Comparison of ENCODE assay signal across 19 cellular contexts in the genomic region with DNA sequence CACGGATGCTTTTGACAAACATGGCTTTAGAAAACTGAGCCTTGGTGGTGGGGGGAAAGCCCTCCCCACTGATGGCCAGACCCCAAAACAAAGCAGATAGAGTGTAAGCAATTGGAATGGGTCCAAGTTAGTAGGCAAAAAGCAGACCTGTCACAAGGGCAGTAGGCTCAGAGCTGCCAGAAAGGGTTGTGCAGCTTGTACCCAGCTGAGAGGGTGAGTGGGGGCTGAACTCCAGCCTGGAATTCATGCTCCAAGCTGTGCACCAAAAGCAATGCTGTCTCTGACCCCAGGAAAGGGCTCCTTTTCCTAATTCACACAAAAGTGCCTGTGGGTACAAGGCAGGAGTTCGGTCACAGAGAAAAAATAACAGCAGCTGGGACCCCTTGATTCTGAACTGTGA.
DNase-seq lines count a peak whose midpoint lies in the region; ATAC-seq and TF ChIP-seq lines count a peak whose summit lies in the region.
"Had no signal": no experiment of that assay in that cellular context is flagged by ENCODE, and none has a peak within 500 bp of the region (broad histone marks: within the 10 kb centered on the region; RNA-seq: fewer than 3 reads in every experiment).

No MANE protein-coding gene starts in this region.

- H3K9me3 ChIP-seq in iPS-20b (ENCODE audit: insufficient read depth, low read depth, low read length) (no peaks in the 10 kb centered on the region), aorta (ENCODE audit: control insufficient read depth, low read length) (no peaks in the 10 kb centered on the region)
- H3K9me3 ChIP-seq: BLaER1 treated with 17β-estradiol and CSF1 and Interleukin-3, amounts not matched to agents 10 nM and 100 nM; MG63 had no signal

- no peak overlapping the region for H3K27ac ChIP-seq in iPS-20b (ENCODE audit: low read length)
- no peak overlapping the region for H3K27ac ChIP-seq in aorta (ENCODE audit: low read depth in 1 of 2, low read length in 2 of 2)
- H3K27ac ChIP-seq: 22Rv1; BLaER1 treated with 17β-estradiol and CSF1 and Interleukin-3, amounts not matched to agents 10 nM and 100 nM; GM23248; HL-60 had no signal

- H3K36me3 ChIP-seq in iPS-20b (ENCODE audit: insufficient read depth, low read depth, low read length): no peaks in the 10 kb centered on the region
- H3K36me3 ChIP-seq in aorta (ENCODE audit: control insufficient read depth in 1 of 2, insufficient read depth in 2 of 2, low read length in 1 of 2): no peaks in the 10 kb centered on the region
- H3K36me3 ChIP-seq: BLaER1 treated with 17β-estradiol and CSF1 and Interleukin-3, amounts not matched to agents 10 nM and 100 nM; MG63 had no signal

- no peak for ATAC-seq in SK-N-SH treated with all-trans-retinoic acid at 6 μM for 48 hours
- ATAC-seq in aorta (ENCODE audit: low FRiP score): no peak
- ATAC-seq: HepG2, PC-3 had no signal

- DNase-seq in DMS153 (lab: John Stamatoyannopoulos, UW): peak; percentile 14
- no peak for DNase-seq in DMS153 treated with DMSO at 0.1 percent for 48 hours (lab: John Stamatoyannopoulos, UW; ENCODE audit: unreplicated experiment)
- peak; percentile 30 for DNase-seq in ELF-1 (ENCODE audit: low read depth, low spot score)
- peak; percentile 40 for DNase-seq in NCI-H345 (lab: John Stamatoyannopoulos, UW)
- no peak for DNase-seq in activated effector memory CD4-positive, alpha-beta T cell treated with Interleukin-2 at 50 U/mL for 16 hours
- DNase-seq in aorta: no peak
- DNase-seq: DMS53, GM23248, MG63, NCI-H1105, NCI-H1694 treated with DMSO at 0.1 percent for 48 hours, PC-3, T-helper 1 cell had no signal

- WGBS in aorta, 2 donors: 61 to 94% methylated on average over 2 of the region's 2 CpGs

- peak overlapping the region; percentile 51; the same call in 1 of the 2 replicates for H3K4me3 ChIP-seq in iPS-20b (ENCODE audit: low read length)
- no peak overlapping the region for H3K4me3 ChIP-seq in aorta (ENCODE audit: low read length in 2 of 2)
- H3K4me3 ChIP-seq: BLaER1 treated with 17β-estradiol and CSF1 and Interleukin-3, amounts not matched to agents 10 nM and 100 nM; GM23248; MG63 had no signal

- H3K4me1 ChIP-seq in iPS-20b (ENCODE audit: insufficient read depth, low read length): peaks cover 23% of the 10 kb centered on the region; the same call in 1 of the 2 replicates
- H3K4me1 ChIP-seq in aorta (ENCODE audit: control insufficient read depth in 1 of 2, insufficient read depth in 2 of 2, low read length in 2 of 2): no peaks in the 10 kb centered on the region

- intact Hi-C loops in aorta (cut with DNase I): no loop called here

- H3K9ac ChIP-seq in iPS-20b (ENCODE audit: low read depth, low read length): no peak overlapping the region
- H3K9ac ChIP-seq: BLaER1 treated with 17β-estradiol and CSF1 and Interleukin-3, amounts not matched to agents 10 nM and 100 nM; GM23248 had no signal

- peaks cover 4% of the 10 kb centered on the region; the same call in 1 of the 2 replicates for H3K27me3 ChIP-seq in iPS-20b (ENCODE audit: insufficient read depth, low read length)
- no peaks in the 10 kb centered on the region for H3K27me3 ChIP-seq in aorta (ENCODE audit: control insufficient read depth in 1 of 2, insufficient read depth in 2 of 2, low read length in 1 of 2)
- H3K27me3 ChIP-seq: MG63 had no signal

TF ChIP-seq in SK-N-SH treated with all-trans-retinoic acid at 6 μM for 48 hours, 23 proteins besides CTCF, POLR2A, EP300 and RAD21:
- no peak for TF ChIP-seq CSDC2 (CRISPR knock-in tag; IDR thresholded peaks at IDR 0.05)

Comparison
In these comparisons a context has a peak if more than half of its experiments do, and no peak if none do; other contexts are left out.
1. DNase-seq: peak in DMS153 (single experiment), ELF-1 (single experiment) and NCI-H345 (single experiment); none in DMS153 treated with DMSO at 0.1 percent for 48 hours (single experiment), activated effector memory CD4-positive, alpha-beta T cell treated with Interleukin-2 at 50 U/mL for 16 hours (single experiment) and aorta (0 of 2).